Comparison of ENCODE assay signal across 9 cellular contexts in genomic region chr20:47304287-47304686, GRCh38. TPM values are rescaled to one million over a fixed set of nuclear protein-coding genes. Genes with fewer than 3 reads are reported as not detected.
DNase-seq lines count a peak whose midpoint lies in the region; ATAC-seq, FAIRE-seq and TF ChIP-seq lines count a peak whose summit lies in the region.
"Had no signal": no experiment of that assay in that cellular context is flagged by ENCODE, and none has a peak within 500 bp of the region (broad histone marks: within the 10 kb centered on the region; RNA-seq: fewer than 3 reads in every experiment).

No MANE protein-coding gene starts in this region.

- H4K20me1 ChIP-seq in smooth muscle cell (ENCODE audit: low read depth), result no peaks in the 10 kb centered on the region

- peak overlapping the region; percentile 0 for H3K4me2 ChIP-seq in smooth muscle cell

- H3K9me3 ChIP-seq in iPS-18a (ENCODE audit: control insufficient read depth, low read depth, low read length) (no peaks in the 10 kb centered on the region), smooth muscle cell (replicated peaks; ENCODE audit: low read depth) (no peaks in the 10 kb centered on the region)

- peak; percentile 7 for TF ChIP-seq CTCF in smooth muscle cell (IDR thresholded peaks at IDR 0.05; ENCODE audit: borderline replicate concordance, insufficient read depth, poor library complexity, severe bottlenecking)

- H3F3A ChIP-seq in smooth muscle cell (ENCODE audit: low read depth), result peaks cover 7% of the 10 kb centered on the region

- H3K27me3 ChIP-seq in iPS-18a (ENCODE audit: control insufficient read depth, insufficient read depth, low read length) (no peaks in the 10 kb centered on the region), smooth muscle cell (ENCODE audit: low read depth) (no peaks in the 10 kb centered on the region)

- ATAC-seq in SK-N-SH treated with all-trans-retinoic acid at 6 μM for 48 hours, result peak; percentile 86
- no peak for ATAC-seq in HG03139 (IDR thresholded peaks at IDR 0.05; ENCODE audit: unreplicated experiment)

- H2AFZ ChIP-seq in smooth muscle cell (ENCODE audit: low read depth), result no peak overlapping the region

- H3K36me3 ChIP-seq in iPS-18a (ENCODE audit: control insufficient read depth, low read depth, low read length) (peaks cover 62% of the 10 kb centered on the region), smooth muscle cell (ENCODE audit: low read depth) (no peaks in the 10 kb centered on the region)

- H3K79me2 ChIP-seq in smooth muscle cell (ENCODE audit: low read depth), result peaks cover 90% of the 10 kb centered on the region

- peak; percentile 28 for FAIRE-seq in HTR-8/SVneo (lab: Jason Lieb, UNC)
- no peak for FAIRE-seq in RCC 7860 (lab: Jason Lieb, UNC)

- peaks cover 18% of the 10 kb centered on the region for H3K4me1 ChIP-seq in iPS-18a (ENCODE audit: control insufficient read depth, low read depth, low read length)
- H3K4me1 ChIP-seq in smooth muscle cell (ENCODE audit: low read depth), result peaks cover 14% of the 10 kb centered on the region

- H3K27ac ChIP-seq in iPS-18a (ENCODE audit: low read length) (peak overlapping the region; percentile 42), smooth muscle cell (ENCODE audit: low read depth) (peak overlapping the region; percentile 40)

- 20% methylated on average over 3 of the region's 3 CpGs for WGBS in smooth muscle cell (ENCODE audit: low lambda C conversion rate)

- H3K4me3 ChIP-seq in iPS-18a (ENCODE audit: low read length), result no peak overlapping the region
- H3K4me3 ChIP-seq in smooth muscle cell, result no peak overlapping the region

- no peak overlapping the region for H3K9ac ChIP-seq in iPS-18a (ENCODE audit: low read length)
- no peak overlapping the region for H3K9ac ChIP-seq in smooth muscle cell (ENCODE audit: low read depth)

- DNase-seq in HTR-8/SVneo (ENCODE audit: insufficient read length, low spot score), result no peak
- no peak for DNase-seq in smooth muscle cell (lab: John Stamatoyannopoulos, UW; ENCODE audit: unreplicated experiment)
- no peak for DNase-seq in stimulated activated CD4-positive, alpha-beta T cell treated with anti-CD3 and anti-CD28 coated beads, Interleukin-12 subunit alpha, Interleukin-12 subunit beta, amount 100 ng/mL, for 4 hours
- no peak for DNase-seq in RCC 7860 (ENCODE audit: low spot score)
- DNase-seq: activated CD4-positive, alpha-beta T cell treated with anti-CD3 and anti-CD28 coated beads, Interleukin-2, amount 10 ng/mL, durations not matched to agents 24 days and 14 days; KG1 had no signal

TF ChIP-seq in SK-N-SH treated with all-trans-retinoic acid at 6 μM for 48 hours, 23 proteins besides CTCF, POLR2A, EP300 and RAD21:
- 0 out of 2 replicates have a peak, but pooled peaks have one; percentile 37 for TF ChIP-seq TCF4 (CRISPR knock-in tag; IDR thresholded peaks at IDR 0.05; ENCODE audit: borderline replicate concordance)
- no peak for TF ChIP-seq ESRRG (CRISPR knock-in tag; IDR thresholded peaks at IDR 0.05)
- no peak for TF ChIP-seq GLIS3 (CRISPR knock-in tag; IDR thresholded peaks at IDR 0.05)

RNA-seq across cellular contexts. Expression of gene ZMYND8, which starts 52.2 kb away (rescaled TPM):
- 22.7 and 24.1 TPM in 2 replicates for total RNA-seq in smooth muscle cell
- polyA plus RNA-seq in smooth muscle cell, result 14.7 and 15.2 TPM in 2 replicates
